18 cellular contexts compared by ENCODE assay signal in genomic region chr15:50227076-50227475, GRCh38. TPM values are rescaled to one million over a fixed set of nuclear protein-coding genes. Genes with fewer than 3 reads are reported as not detected.
DNase-seq lines count a peak whose midpoint lies in the region; ATAC-seq lines count a peak whose summit lies in the region.
"Had no signal": no experiment of that assay in that cellular context is flagged by ENCODE, and none has a peak within 500 bp of the region (broad histone marks: within the 10 kb centered on the region; RNA-seq: fewer than 3 reads in every experiment).

No MANE protein-coding gene starts in this region.

- no peak overlapping the region for H3K4me3 ChIP-seq in skeletal muscle cell (ENCODE audit: low read depth, low read length)
- H3K4me3 ChIP-seq: colonic mucosa, heart right ventricle had no signal

- DNase-seq in EH (ENCODE audit: low read depth) (peak; percentile 94), RPMI7951 (ENCODE audit: low read depth) (peak; percentile 89), fibroblast of peridontal ligament (ENCODE audit: extremely low read depth) (peak; percentile 67), skeletal muscle cell (ENCODE audit: low read depth) (peak; percentile 15), cerebellar cortex (ENCODE audit: low spot score) (no peak), NCI-H510A (lab: John Stamatoyannopoulos, UW) (no peak)
- DNase-seq: activated effector memory CD4-positive, alpha-beta T cell treated with anti-CD3 and anti-CD28 coated beads, Interleukin-2, amount 50 U/mL, for 16 hours; CD4-positive, CD25-positive, alpha-beta regulatory T cell; colonic mucosa; DMS79 treated with DMSO at 0.1 percent for 48 hours; heart right ventricle; KG1; left colon; NCI-H1417; NCI-H2227 treated with DMSO at 0.1 percent for 48 hours; Right ventricle myocardium superior had no signal

- no peak for ATAC-seq in GM21528 (IDR thresholded peaks at IDR 0.05; ENCODE audit: low FRiP score, unreplicated experiment)
- ATAC-seq in GM21737 (IDR thresholded peaks at IDR 0.05; ENCODE audit: unreplicated experiment) = no peak
- ATAC-seq: heart right ventricle, left colon had no signal

RNA-seq across cellular contexts. Expression of gene HDC, which starts 38.5 kb away (rescaled TPM):
- not detected in 2 replicates for total RNA-seq in RPMI7951 (2014; rRNA removed; shearing (Covaris generic))

RNA-seq across cellular contexts. Expression of gene SLC27A2, which starts 45.1 kb away (rescaled TPM):
- total RNA-seq in RPMI7951 (2014; rRNA removed; shearing (Covaris generic)) = 0.39 TPM in 1 of 2 replicates, not detected in the other

Comparison
In these comparisons a context has a peak if more than half of its experiments do, and no peak if none do; other contexts are left out.
1. DNase-seq: peak in EH (single experiment), RPMI7951 (single experiment), fibroblast of peridontal ligament (single experiment) and skeletal muscle cell (single experiment); none in cerebellar cortex (single experiment) and NCI-H510A (single experiment).